In genomic region chr12:69210661-69211060, GRCh38 we compare ENCODE assay signal across 28 cellular contexts.
"Had no signal": no experiment of that assay in that cellular context is flagged by ENCODE, and none has a peak within 500 bp of the region (broad histone marks: within the 10 kb centered on the region; RNA-seq: fewer than 3 reads in every experiment).

No MANE protein-coding gene starts in this region.

- H3K27ac Mint-ChIP-seq: naive B cell; natural killer cell; nephron progenitor cell; neural progenitor cell; stimulated activated memory B cell treated with anti-CD40 and anti-IgM and Interleukin-4, amounts not matched to agents 10 μg/mL and 1 μg/mL and 100 μg/mL, for 72 hours; type B pancreatic cell had no signal

- H3K4me3 ChIP-seq: left lung, lower lobe of right lung, neural progenitor cell, right atrium auricular region, right lobe of liver, smooth muscle cell, tibial nerve, uterus had no signal

- DNase-seq: hippocampal formation; kidney glomerular epithelial cell; left cardiac atrium; left lung; lower lobe of right lung; mammary epithelial cell; mesenchymal stem cell; naive B cell; natural killer cell; nephron progenitor cell; occipital lobe; right lobe of liver; stimulated activated CD4-positive, alpha-beta T cell treated with anti-CD3 and anti-CD28 coated beads, Interleukin-1b, Interleukin-23, amount 100 ng/mL, for 48 hours; stimulated activated CD4-positive, alpha-beta T cell treated with anti-CD3 and anti-CD28 coated beads, Interleukin-2, amount 100 ng/mL, for 48 hours; stimulated activated CD4-positive, alpha-beta T cell treated with anti-CD3 and anti-CD28 coated beads, Interleukin-4, amount 100 ng/mL, for 4 hours; stimulated activated CD8-positive, alpha-beta memory T cell treated with anti-CD3 and anti-CD28 coated beads, Interleukin-4, amount 100 ng/mL, for 48 hours; stimulated activated naive CD4-positive, alpha-beta T cell treated with Interleukin-2 at 50 U/mL for 16 hours; stimulated activated naive CD8-positive, alpha-beta T cell treated with anti-CD3 and anti-CD28 coated beads, Interleukin-15, amount 100 ng/mL, for 72 hours; substantia nigra; uterus had no signal

- H3K4me1 ChIP-seq: left lung, lower lobe of right lung, neural progenitor cell, parathyroid adenoma, right atrium auricular region, tibial nerve, uterus had no signal

- H3K4me3 Mint-ChIP-seq: naive B cell; natural killer cell; nephron progenitor cell; neural progenitor cell; stimulated activated memory B cell treated with anti-CD40 and anti-IgM and Interleukin-4, amounts not matched to agents 10 μg/mL and 1 μg/mL and 100 μg/mL, for 72 hours; stimulated activated naive CD8-positive, alpha-beta T cell treated with anti-CD3 and anti-CD28 coated beads, Interleukin-15, amount 100 ng/mL, for 72 hours; type B pancreatic cell had no signal

- ATAC-seq: left cardiac atrium; natural killer cell; right lobe of liver; stimulated activated memory B cell treated with anti-CD40 and anti-IgM and Interleukin-4, amounts not matched to agents 10 μg/mL and 1 μg/mL and 100 μg/mL, for 72 hours; stimulated activated naive CD8-positive, alpha-beta T cell treated with anti-CD3 and anti-CD28 coated beads, Interleukin-15, amount 100 ng/mL, for 72 hours had no signal

- H3K36me3 Mint-ChIP-seq: natural killer cell; neural progenitor cell; stimulated activated memory B cell treated with anti-CD40 and anti-IgM and Interleukin-4, amounts not matched to agents 10 μg/mL and 1 μg/mL and 100 μg/mL, for 72 hours; type B pancreatic cell had no signal

- H3K27me3 Mint-ChIP-seq: stimulated activated naive CD8-positive, alpha-beta T cell treated with anti-CD3 and anti-CD28 coated beads, Interleukin-15, amount 100 ng/mL, for 72 hours; type B pancreatic cell had no signal

- H3K9me3 Mint-ChIP-seq: natural killer cell, type B pancreatic cell had no signal

- H3K9me3 ChIP-seq: lower lobe of right lung, right atrium auricular region, right lobe of liver, tibial nerve, uterus had no signal

- H3K36me3 ChIP-seq: left lung, lower lobe of right lung, neural progenitor cell, neutrophil, right atrium auricular region, right lobe of liver, tibial nerve, uterus had no signal

- H3K4me1 Mint-ChIP-seq: naive B cell; natural killer cell; nephron progenitor cell; neural progenitor cell; stimulated activated memory B cell treated with anti-CD40 and anti-IgM and Interleukin-4, amounts not matched to agents 10 μg/mL and 1 μg/mL and 100 μg/mL, for 72 hours had no signal
